ENCODE assay signal across 14 cellular contexts in the genomic region with DNA sequence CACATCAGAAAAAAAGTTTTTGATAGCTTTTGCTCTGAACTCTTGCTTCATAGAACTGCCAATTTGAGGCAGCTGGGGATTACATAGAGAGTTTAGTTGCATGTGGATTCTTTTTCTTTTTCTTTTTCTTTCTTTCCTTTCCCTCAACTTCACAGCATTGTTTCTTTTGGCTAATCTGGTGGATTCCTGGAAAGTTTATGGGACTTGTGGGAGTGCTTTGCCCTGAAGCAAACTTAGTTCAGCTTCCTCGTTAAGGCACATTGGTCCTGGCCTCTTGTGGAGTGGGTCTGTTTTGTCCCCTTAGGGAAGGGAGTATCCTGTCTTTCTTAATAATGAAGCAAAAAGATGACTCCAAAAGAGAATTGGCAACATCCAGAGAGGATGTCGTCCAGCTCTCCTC.
"Had no signal": no experiment of that assay in that cellular context is flagged by ENCODE, and none has a peak within 500 bp of the region (broad histone marks: within the 10 kb centered on the region; RNA-seq: fewer than 3 reads in every experiment).

No MANE protein-coding gene starts in this region.

- H3K4me1 ChIP-seq: ascending aorta had no signal

- H3K27me3 Mint-ChIP-seq: activated CD4-positive, alpha-beta T cell treated with anti-CD3 and anti-CD28 coated beads, Interleukin-2, amount 10 ng/mL, durations not matched to agents 7 days and 5 days; activated naive CD8-positive, alpha-beta T cell treated with anti-CD3 and anti-CD28 coated beads, Interleukin-2, amount 10 ng/mL, durations not matched to agents 7 days and 5 days; type B pancreatic cell had no signal

- H3K36me3 ChIP-seq: ascending aorta, cardiac muscle cell had no signal

- DNase-seq: activated CD4-positive, alpha-beta T cell treated with anti-CD3 and anti-CD28 coated beads, Interleukin-2, amount 10 ng/mL, durations not matched to agents 7 days and 5 days; activated CD8-positive, alpha-beta memory T cell treated with anti-CD3 and anti-CD28 coated beads, Interleukin-2, amount 50 U/mL, for 48 hours; activated naive CD8-positive, alpha-beta T cell treated with anti-CD3 and anti-CD28 coated beads, Interleukin-2, amount 10 ng/mL, durations not matched to agents 7 days and 5 days; hippocampal formation; left ventricle myocardium superior; mesenchymal stem cell; naive thymus-derived CD8-positive, alpha-beta T cell; stimulated activated CD4-positive, alpha-beta T cell treated with anti-CD3 and anti-CD28 coated beads, Interleukin-4, amount 100 ng/mL, for 24 hours; stimulated activated naive CD8-positive, alpha-beta T cell treated with anti-CD3 and anti-CD28 coated beads, Interleukin-15, Interleukin-2, amounts not matched to agents 100 U/mL and 50 U/mL, for 24 hours had no signal

- ATAC-seq: left ventricle myocardium superior; naive thymus-derived CD8-positive, alpha-beta T cell; stimulated activated naive CD8-positive, alpha-beta T cell treated with anti-CD3 and anti-CD28 coated beads, Interleukin-15, Interleukin-2, amounts not matched to agents 100 U/mL and 50 U/mL, for 24 hours had no signal

- H3K27me3 ChIP-seq: ascending aorta, cardiac muscle cell had no signal

- H3K27ac Mint-ChIP-seq: activated CD4-positive, alpha-beta T cell treated with anti-CD3 and anti-CD28 coated beads, Interleukin-2, amount 10 ng/mL, durations not matched to agents 7 days and 5 days; activated naive CD8-positive, alpha-beta T cell treated with anti-CD3 and anti-CD28 coated beads, Interleukin-2, amount 10 ng/mL, durations not matched to agents 7 days and 5 days; naive thymus-derived CD8-positive, alpha-beta T cell; T-helper 2 cell treated with Interferon-gamma antibody and Interleukin-4, amounts not matched to agents 5 μg/mL and 100 μg/mL, for 36 hours; type B pancreatic cell had no signal

- H3K9me3 ChIP-seq: ascending aorta had no signal

- H3K4me3 Mint-ChIP-seq: activated CD4-positive, alpha-beta T cell treated with anti-CD3 and anti-CD28 coated beads, Interleukin-2, amount 10 ng/mL, durations not matched to agents 7 days and 5 days; activated naive CD8-positive, alpha-beta T cell treated with anti-CD3 and anti-CD28 coated beads, Interleukin-2, amount 10 ng/mL, durations not matched to agents 7 days and 5 days; naive thymus-derived CD8-positive, alpha-beta T cell; T-helper 2 cell treated with Interferon-gamma antibody and Interleukin-4, amounts not matched to agents 5 μg/mL and 100 μg/mL, for 36 hours; type B pancreatic cell had no signal

- H3K4me1 Mint-ChIP-seq: naive thymus-derived CD8-positive, alpha-beta T cell had no signal

- H3K27ac ChIP-seq: cardiac muscle cell, skin epidermis had no signal

- H3K4me3 ChIP-seq: ascending aorta, cardiac muscle cell, skin epidermis had no signal

- H3K36me3 Mint-ChIP-seq: activated naive CD8-positive, alpha-beta T cell treated with anti-CD3 and anti-CD28 coated beads, Interleukin-2, amount 10 ng/mL, durations not matched to agents 7 days and 5 days; naive thymus-derived CD8-positive, alpha-beta T cell; type B pancreatic cell had no signal

- H3K9me3 Mint-ChIP-seq: activated CD4-positive, alpha-beta T cell treated with anti-CD3 and anti-CD28 coated beads, Interleukin-2, amount 10 ng/mL, durations not matched to agents 7 days and 5 days had no signal
